6 cellular contexts compared by ENCODE assay signal in genomic region chr1:42815938-42816599, GRCh38. TPM values are rescaled to one million over a fixed set of nuclear protein-coding genes. Genes with fewer than 3 reads are reported as not detected.
DNase-seq lines count a peak whose midpoint lies in the region; ATAC-seq lines count a peak whose summit lies in the region.

No MANE protein-coding gene starts in this region.

- H3K36me3 ChIP-seq in naive thymus-derived CD4-positive, alpha-beta T cell (ENCODE audit: control insufficient read depth in 2 of 3, insufficient read depth in 3 of 3, low read length in 3 of 3), result no peaks in the 10 kb centered on the region

- H3K4me3 Mint-ChIP-seq in naive thymus-derived CD4-positive, alpha-beta T cell, result peak overlapping the region; percentile 76 to 90 (median 84)

- H3K9me3 Mint-ChIP-seq in naive thymus-derived CD4-positive, alpha-beta T cell, result no peaks in the 10 kb centered on the region

- peak overlapping the region; percentile 64 to 94 (median 86) for H3K27ac Mint-ChIP-seq in naive thymus-derived CD4-positive, alpha-beta T cell

- peak; percentile 3 for ATAC-seq in HG03432 (IDR thresholded peaks at IDR 0.05; ENCODE audit: unreplicated experiment)
- ATAC-seq in naive thymus-derived CD4-positive, alpha-beta T cell, result no peak
- ATAC-seq in GM21360 (IDR thresholded peaks at IDR 0.05; ENCODE audit: unreplicated experiment), result no peak
- ATAC-seq in GM19467 (IDR thresholded peaks at IDR 0.05; ENCODE audit: unreplicated experiment), result no peak

- intact Hi-C loops in naive thymus-derived CD4-positive, alpha-beta T cell (cut with micrococcal nuclease), result loop anchor here (1.0 to 5.0 kb wide), 9 partner anchors 31 to 1954 kb away; partner anchors contain the start of genes C1orf50 (in 1 of the 2), CCDC30 (in 1 of the 2), CDC20 (in 1 of the 2) and CITED4 (in 1 of the 2)

- DNase-seq in Ammon's horn (ENCODE audit: low spot score), result peak; percentile 35
- DNase-seq in astrocyte of the hippocampus (ENCODE audit: low read depth, low spot score), result peak; percentile 42
- DNase-seq in naive thymus-derived CD4-positive, alpha-beta T cell, result peak in 2 of 9 donors; percentile 2 to 11

- H3K9me3 ChIP-seq in naive thymus-derived CD4-positive, alpha-beta T cell (ENCODE audit: control insufficient read depth in 2 of 3, low read length in 3 of 3), result no peaks in the 10 kb centered on the region

- peaks cover 6 to 10% of the 10 kb centered on the region in 2 donors for H3K4me1 ChIP-seq in naive thymus-derived CD4-positive, alpha-beta T cell (ENCODE audit: control insufficient read depth in 2 of 2, insufficient read depth in 2 of 2, low read length in 2 of 2)

- H3K4me1 Mint-ChIP-seq in naive thymus-derived CD4-positive, alpha-beta T cell, result peaks cover 19 to 39% (median 29%) of the 10 kb centered on the region in 7 donors

- H3K27me3 Mint-ChIP-seq in naive thymus-derived CD4-positive, alpha-beta T cell, result peaks cover 0 to 10% (median 0%) of the 10 kb centered on the region in 5 donors

- H3K4me3 ChIP-seq in naive thymus-derived CD4-positive, alpha-beta T cell (ENCODE audit: low read length), result peak overlapping the region; percentile 69

- peaks cover 0 to 13% (median 8%) of the 10 kb centered on the region in 5 donors for H3K36me3 Mint-ChIP-seq in naive thymus-derived CD4-positive, alpha-beta T cell

- no peaks in the 10 kb centered on the region for H3K27me3 ChIP-seq in naive thymus-derived CD4-positive, alpha-beta T cell (ENCODE audit: control insufficient read depth in 2 of 2, insufficient read depth in 2 of 2, low read length in 2 of 2)

- peak overlapping the region; percentile 75 for H3K27ac ChIP-seq in naive thymus-derived CD4-positive, alpha-beta T cell (ENCODE audit: low read depth, low read length)

- POLR2A ChIA-PET in naive thymus-derived CD4-positive, alpha-beta T cell (lab: Charles Lee), result interaction anchor here (0.6 to 3.5 kb wide), 13 partner anchors 9 to 701 kb away, joined by 3 to 50 read pairs (median 4); partner anchors contain the start of genes C1orf50, P3H1, PPIH and YBX1

- CTCF ChIA-PET in naive thymus-derived CD4-positive, alpha-beta T cell (lab: Charles Lee), result interaction anchor here (0.6 to 1.2 kb wide), 7 partner anchors 8 to 458 kb away, joined by 3 to 7 read pairs (median 3); no protein-coding TSS in a partner anchor

RNA-seq across cellular contexts. Expression of gene ERMAP, which starts 0.9 kb away (rescaled TPM):
- total RNA-seq in naive thymus-derived CD4-positive, alpha-beta T cell, result 10 to 100 TPM in 1 of 5 experiments, 1 to 10 TPM in 4; 6.1 to 10.3 (median 6.7) TPM
- 1 to 10 TPM; 1.9 to 2.9 TPM for polyA plus RNA-seq in naive thymus-derived CD4-positive, alpha-beta T cell

RNA-seq across cellular contexts. Expression of gene SVBP, which starts 1.1 kb away (rescaled TPM):
- total RNA-seq in naive thymus-derived CD4-positive, alpha-beta T cell, result 10 to 100 TPM; 12.7 to 22.2 (median 17.8) TPM
- 10 to 100 TPM; 36.3 to 47.2 TPM for polyA plus RNA-seq in naive thymus-derived CD4-positive, alpha-beta T cell

RNA-seq across cellular contexts. Expression of gene ZNF691, which starts 30.3 kb away (rescaled TPM):
- 10 to 100 TPM in 3 of 5 experiments, 1 to 10 TPM in 2; 3.5 to 17.2 (median 12.8) TPM for total RNA-seq in naive thymus-derived CD4-positive, alpha-beta T cell
- polyA plus RNA-seq in naive thymus-derived CD4-positive, alpha-beta T cell, result 10 to 100 TPM; 11.5 to 12.4 TPM

RNA-seq across cellular contexts. Expression of gene TMEM269, which starts 31.3 kb away (rescaled TPM):
- total RNA-seq in naive thymus-derived CD4-positive, alpha-beta T cell, result 1 to 10 TPM in 1 of 5 experiments, under 1 TPM in 4; 0.19 to 2.0 (median 0.35) TPM
- not detected for polyA plus RNA-seq in naive thymus-derived CD4-positive, alpha-beta T cell

RNA-seq across cellular contexts. Expression of gene C1orf50, which starts 49.0 kb away (rescaled TPM):
- total RNA-seq in naive thymus-derived CD4-positive, alpha-beta T cell, result 10 to 100 TPM in 4 of 5 experiments, 1 to 10 TPM in 1; 7.0 to 20.8 (median 18.1) TPM
- 1 to 10 TPM; 3.4 to 3.5 TPM for polyA plus RNA-seq in naive thymus-derived CD4-positive, alpha-beta T cell
